ENCODE assay signal across 19 cellular contexts in the genomic region with DNA sequence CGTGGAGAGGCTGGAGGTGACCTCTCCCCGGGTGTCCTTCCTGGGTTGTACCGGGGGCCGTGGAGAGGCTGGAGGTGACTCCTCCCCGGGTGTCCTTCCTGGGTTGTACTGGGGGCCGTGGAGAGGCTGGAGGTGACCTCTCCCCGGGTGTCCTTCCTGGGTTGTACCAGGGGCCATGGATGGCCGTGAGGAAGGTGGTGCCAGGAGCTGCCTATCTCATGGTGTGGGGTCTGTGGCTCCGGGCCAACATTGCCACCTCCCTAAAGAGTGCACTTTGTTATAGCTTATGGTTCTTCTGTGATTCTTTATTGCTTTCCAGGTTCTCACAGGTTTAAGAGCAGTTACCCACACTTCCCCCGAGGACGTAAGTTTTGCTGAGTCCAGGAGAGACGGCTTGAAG.
"Had no signal": no experiment of that assay in that cellular context is flagged by ENCODE, and none has a peak within 500 bp of the region (broad histone marks: within the 10 kb centered on the region; RNA-seq: fewer than 3 reads in every experiment).

No MANE protein-coding gene starts in this region.

- H3K4me1 Mint-ChIP-seq: activated B cell treated with CpG ODN at 0.5 μM for 24 hours had no signal

- H3K9me3 ChIP-seq: body of pancreas, colonic mucosa, left lung, mucosa of descending colon, neutrophil, sigmoid colon, tibial nerve had no signal

- H3K27me3 Mint-ChIP-seq: activated B cell treated with CpG ODN at 0.5 μM for 24 hours; activated CD8-positive, alpha-beta T cell treated with anti-CD3 and anti-CD28 coated beads for 36 hours; activated naive CD8-positive, alpha-beta T cell; natural killer cell treated with Interleukin-12 subunit alpha and Interleukin-12 subunit beta and Interleukin-15 and Interleukin-18, amount 100 ng/mL, for 72 hours had no signal

- H3K27ac Mint-ChIP-seq: activated B cell treated with CpG ODN at 0.5 μM for 24 hours; activated CD8-positive, alpha-beta T cell treated with anti-CD3 and anti-CD28 coated beads for 36 hours; activated naive CD8-positive, alpha-beta T cell; natural killer cell treated with Interleukin-12 subunit alpha and Interleukin-12 subunit beta and Interleukin-15 and Interleukin-18, amount 100 ng/mL, for 72 hours had no signal

- ATAC-seq: activated CD8-positive, alpha-beta T cell treated with anti-CD3 and anti-CD28 coated beads for 36 hours; body of pancreas; left lung; mucosa of descending colon; natural killer cell treated with Interleukin-12 subunit alpha and Interleukin-12 subunit beta and Interleukin-15 and Interleukin-18, amount 100 ng/mL, for 72 hours had no signal

- H3K27me3 ChIP-seq: body of pancreas, colonic mucosa, left lung, neutrophil, sigmoid colon, tibial nerve had no signal

- H3K4me3 Mint-ChIP-seq: activated B cell treated with CpG ODN at 0.5 μM for 24 hours; activated CD8-positive, alpha-beta T cell treated with anti-CD3 and anti-CD28 coated beads for 36 hours; activated naive CD8-positive, alpha-beta T cell; natural killer cell treated with Interleukin-12 subunit alpha and Interleukin-12 subunit beta and Interleukin-15 and Interleukin-18, amount 100 ng/mL, for 72 hours had no signal

- H3K36me3 Mint-ChIP-seq: natural killer cell treated with Interleukin-12 subunit alpha and Interleukin-12 subunit beta and Interleukin-15 and Interleukin-18, amount 100 ng/mL, for 72 hours had no signal

- H3K4me3 ChIP-seq: body of pancreas, colonic mucosa, left lung, mucosa of descending colon, sigmoid colon, tibial nerve had no signal

- H3K9me3 Mint-ChIP-seq: activated B cell treated with CpG ODN at 0.5 μM for 24 hours; activated CD8-positive, alpha-beta T cell treated with anti-CD3 and anti-CD28 coated beads for 36 hours; natural killer cell treated with Interleukin-12 subunit alpha and Interleukin-12 subunit beta and Interleukin-15 and Interleukin-18, amount 100 ng/mL, for 72 hours had no signal

- H3K27ac ChIP-seq: body of pancreas, colonic mucosa, left lung, neutrophil, sigmoid colon, tibial nerve had no signal

- H3K36me3 ChIP-seq: colonic mucosa had no signal

- H3K4me1 ChIP-seq: colonic mucosa, left lung had no signal

- DNase-seq: activated B cell treated with CpG ODN at 0.5 μM for 24 hours; activated CD4-positive, alpha-beta T cell treated with anti-CD3 and anti-CD28 coated beads, Interleukin-2, amount 50 U/mL, for 1 hour; activated CD8-positive, alpha-beta T cell treated with anti-CD3 and anti-CD28 coated beads for 36 hours; activated effector memory CD4-positive, alpha-beta T cell treated with Interleukin-2 at 50 U/mL for 16 hours; activated naive CD4-positive, alpha-beta T cell treated with Interleukin-2 at 50 U/mL for 16 hours; anterior cingulate cortex; body of pancreas; colonic mucosa; effector CD8-positive, alpha-beta T cell; sigmoid colon; small intestine; stimulated activated CD4-positive, alpha-beta T cell treated with anti-CD3 and anti-CD28 coated beads, Interleukin-1b, Interleukin-23, amount 100 ng/mL, for 48 hours; stimulated activated naive CD4-positive, alpha-beta T cell treated with Interleukin-2 at 50 U/mL for 16 hours had no signal
